8 cellular contexts compared by ENCODE assay signal in the genomic region with DNA sequence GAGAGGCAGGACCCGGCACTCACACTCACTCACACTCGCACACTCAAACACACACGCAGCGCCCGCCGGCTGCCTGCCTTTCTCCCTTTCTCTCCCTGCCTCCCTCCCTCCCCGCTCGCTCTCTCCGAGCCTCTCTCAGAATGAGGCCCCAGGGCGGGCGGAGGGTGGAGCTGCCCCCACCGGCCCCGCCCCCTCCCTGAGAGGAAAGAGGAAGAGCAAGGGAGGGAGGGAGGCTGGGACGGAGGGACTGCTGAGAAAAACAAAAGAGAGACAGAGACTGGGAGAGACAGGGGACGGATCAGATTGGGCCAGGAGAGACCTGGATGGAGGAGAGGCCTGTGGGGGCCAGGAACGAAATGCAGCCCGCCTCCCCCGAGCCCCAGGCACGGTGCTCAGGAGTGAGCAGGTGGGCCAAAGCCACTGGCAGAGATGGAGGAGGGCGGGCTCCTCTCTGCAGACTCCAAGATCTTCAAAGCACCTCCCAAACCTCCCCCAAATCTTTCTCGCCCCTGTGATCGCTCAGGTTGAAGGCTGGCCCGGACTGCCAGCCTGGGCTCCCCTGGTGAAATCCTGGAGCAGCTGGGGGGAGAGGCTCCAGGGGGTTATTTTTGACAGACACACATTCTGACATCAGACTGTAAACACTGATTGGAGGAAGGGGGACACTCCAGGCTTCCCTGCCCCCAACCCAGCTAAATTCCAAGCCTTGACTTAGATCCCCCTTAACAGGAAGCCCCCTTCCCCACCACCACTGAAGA. TPM values are rescaled to one million over a fixed set of nuclear protein-coding genes. Genes with fewer than 3 reads are reported as not detected.
DNase-seq lines count a peak whose midpoint lies in the region; ATAC-seq and TF ChIP-seq lines count a peak whose summit lies in the region.

No MANE protein-coding gene starts in this region.

- H3K27me3 ChIP-seq in neural progenitor cell (no peaks in the 10 kb centered on the region), subcutaneous abdominal adipose tissue (ENCODE audit: control insufficient read depth in 5 of 5, insufficient read depth in 4 of 5, low read length in 5 of 5) (no peaks in the 10 kb centered on the region)

- peak overlapping the region; percentile 91 for H3K27ac Mint-ChIP-seq in neural progenitor cell

- peaks cover 50% of the 10 kb centered on the region for H4K20me1 ChIP-seq in neural progenitor cell (ENCODE audit: low read depth)

- peaks cover 96% of the 10 kb centered on the region for H3K79me2 ChIP-seq in neural progenitor cell (ENCODE audit: low read depth)

- H3K36me3 ChIP-seq in neural progenitor cell (no peaks in the 10 kb centered on the region), subcutaneous abdominal adipose tissue (ENCODE audit: control insufficient read depth in 5 of 5, insufficient read depth in 5 of 5, low read length in 5 of 5) (peaks cover 2 to 14% (median 14%) of the 10 kb centered on the region in 5 donors)

- H3K4me3 ChIP-seq in neural progenitor cell (peak overlapping the region; percentile 88), subcutaneous abdominal adipose tissue (ENCODE audit: low read depth in 1 of 5, low read length in 5 of 5) (peak overlapping the region; percentile 35 to 71 (median 64))

- no peaks in the 10 kb centered on the region for H3K9me3 Mint-ChIP-seq in neural progenitor cell

- H3K27ac ChIP-seq in neural progenitor cell (peak overlapping the region; percentile 82), subcutaneous abdominal adipose tissue (ENCODE audit: low read depth, low read length) (peak overlapping the region; percentile 50)

- peak overlapping the region; percentile 86 for H3K9ac ChIP-seq in neural progenitor cell
- peak overlapping the region in 4 of 5 donors; percentile 8 to 65 (median 38) for H3K9ac ChIP-seq in subcutaneous abdominal adipose tissue (ENCODE audit: low read length in 5 of 5)

- ATAC-seq in GM21526 (IDR thresholded peaks at IDR 0.05; ENCODE audit: low FRiP score, unreplicated experiment), result peak; percentile 51

- peaks cover 52% of the 10 kb centered on the region for H3F3A ChIP-seq in neural progenitor cell (ENCODE audit: low read depth)

- H3K27me3 Mint-ChIP-seq in neural progenitor cell (ENCODE audit: insufficient read depth, low read depth), result peaks cover 5% of the 10 kb centered on the region

- H3K36me3 Mint-ChIP-seq in neural progenitor cell, result peaks cover 9% of the 10 kb centered on the region

- H3K4me1 ChIP-seq in neural progenitor cell, result peaks cover 54% of the 10 kb centered on the region
- H3K4me1 ChIP-seq in subcutaneous abdominal adipose tissue (ENCODE audit: control insufficient read depth in 5 of 5, insufficient read depth in 5 of 5, low read length in 5 of 5), result peaks cover 23 to 75% (median 68%) of the 10 kb centered on the region in 5 donors

- peak overlapping the region; percentile 95 for H3K4me3 Mint-ChIP-seq in neural progenitor cell

- H3K4me1 Mint-ChIP-seq in neural progenitor cell, result peaks cover 63% of the 10 kb centered on the region

- H3K4me2 ChIP-seq in neural progenitor cell, result peak overlapping the region; percentile 100

- H3K9me3 ChIP-seq in neural progenitor cell (ENCODE audit: low read depth), result no peaks in the 10 kb centered on the region
- no peaks in the 10 kb centered on the region for H3K9me3 ChIP-seq in subcutaneous abdominal adipose tissue (ENCODE audit: control insufficient read depth in 5 of 5, low read length in 5 of 5)

- DNase-seq in DMS53 (lab: John Stamatoyannopoulos, UW) (peak; percentile 94), KG1 (lab: John Stamatoyannopoulos, UW) (peak; percentile 67), SHP77 (lab: John Stamatoyannopoulos, UW) (peak; percentile 80 to 84), activated gamma-delta T cell treated with Interleukin-2 at 50 U/mL for 16 hours (peak; percentile 82), foreskin melanocyte (peak; percentile 84), neural progenitor cell (ENCODE audit: low spot score) (peak; percentile 96)

- no peak overlapping the region for H2AFZ ChIP-seq in neural progenitor cell (replicated peaks)

- no peak for TF ChIP-seq CTCF in neural progenitor cell (IDR thresholded peaks at IDR 0.05)

RNA-seq across cellular contexts. Expression of a gene that starts 5.1 kb away (rescaled TPM):
- 46.4 and 79.2 TPM in 2 replicates for total RNA-seq in neural progenitor cell (ENCODE audit: low replicate concordance)

RNA-seq across cellular contexts. Expression of a gene that starts 17.8 kb away (rescaled TPM):
- total RNA-seq in neural progenitor cell (ENCODE audit: low replicate concordance), result 11.7 and 15.4 TPM in 2 replicates

RNA-seq across cellular contexts. Expression of a gene that starts 37.1 kb away (rescaled TPM):
- total RNA-seq in neural progenitor cell (ENCODE audit: low replicate concordance), result 74.7 and 80.6 TPM in 2 replicates

RNA-seq across cellular contexts. Expression of a gene that starts 49.9 kb away (rescaled TPM):
- total RNA-seq in neural progenitor cell (ENCODE audit: low replicate concordance), result 7.2 and 22.8 TPM in 2 replicates

RNA-seq across cellular contexts. Expression of a gene that starts 59.1 kb away (rescaled TPM):
- total RNA-seq in neural progenitor cell (ENCODE audit: low replicate concordance), result 11.8 and 14.5 TPM in 2 replicates

Comparison
In these comparisons a context has a peak if more than half of its experiments do, and no peak if none do; other contexts are left out.
1. Peak in every context shown above with its lines: DNase-seq, ATAC-seq, H3K4me3 ChIP-seq and H3K27ac ChIP-seq.